Comparison of ENCODE assay signal across 8 cellular contexts in the genomic region with DNA sequence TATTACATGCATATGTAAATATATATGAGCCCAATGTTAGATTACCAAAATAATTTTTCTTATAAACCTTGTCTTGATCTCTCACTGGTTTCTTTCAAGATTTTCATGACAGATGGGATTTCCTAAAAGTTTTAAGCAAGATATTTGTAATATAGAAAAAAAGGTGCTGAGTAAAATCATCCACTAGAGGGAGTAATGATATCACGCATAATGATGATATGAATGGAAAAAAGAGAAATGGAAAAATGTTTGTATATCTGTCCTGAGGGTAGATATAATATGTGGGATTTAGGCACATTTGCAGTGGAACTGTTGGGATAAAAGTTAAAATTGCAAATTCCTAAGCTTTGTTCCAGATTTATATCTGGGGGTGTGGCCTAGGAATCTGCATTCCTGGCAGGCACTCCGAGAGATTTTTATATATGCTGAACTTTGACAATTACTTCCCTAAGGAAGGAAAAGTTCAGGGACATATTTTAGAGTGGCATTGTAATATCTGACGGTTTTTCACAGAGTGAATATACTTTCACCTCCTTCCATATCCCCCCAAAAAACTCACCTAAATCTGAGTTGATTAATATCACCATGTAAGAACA.
DNase-seq lines count a peak whose midpoint lies in the region; ATAC-seq and TF ChIP-seq lines count a peak whose summit lies in the region.

No MANE protein-coding gene starts in this region.

- H3K9me3 Mint-ChIP-seq in activated CD8-positive, alpha-beta T cell treated with anti-CD3 and anti-CD28 coated beads for 36 hours = peaks cover 2% of the 10 kb centered on the region
- no peaks in the 10 kb centered on the region for H3K9me3 Mint-ChIP-seq in activated CD8-positive, alpha-beta T cell treated with anti-CD3 and anti-CD28 coated beads, Interleukin-2, amount 10 ng/mL, durations not matched to agents 7 days and 5 days (ENCODE audit: insufficient read depth)

- peak; percentile 85 for TF ChIP-seq CTCF in activated CD8-positive, alpha-beta T cell treated with anti-CD3 and anti-CD28 coated beads for 36 hours (IDR thresholded peaks at IDR 0.05)
- TF ChIP-seq CTCF in epithelial cell of esophagus (IDR thresholded peaks at IDR 0.05; ENCODE audit: insufficient read depth, low read depth, low read length, missing control alignments) (peak; percentile 42), smooth muscle cell (IDR thresholded peaks at IDR 0.05; ENCODE audit: borderline replicate concordance, insufficient read depth, poor library complexity, severe bottlenecking) (peak; percentile 84)

- H3K36me3 ChIP-seq in smooth muscle cell (ENCODE audit: low read depth) = no peaks in the 10 kb centered on the region

- H4K20me1 ChIP-seq in smooth muscle cell (ENCODE audit: low read depth) = no peaks in the 10 kb centered on the region

- POLR2A ChIA-PET in activated CD8-positive, alpha-beta T cell treated with anti-CD3 and anti-CD28 coated beads for 36 hours (lab: Charles Lee) = no interaction called here
- POLR2A ChIA-PET in activated CD8-positive, alpha-beta T cell treated with anti-CD3 and anti-CD28 coated beads, Interleukin-2, amount 10 ng/mL, durations not matched to agents 7 days and 5 days (lab: Charles Lee) = no interaction called here

- WGBS in smooth muscle cell (ENCODE audit: low lambda C conversion rate) = 45% methylated on average over 3 of the region's 3 CpGs

- no peaks in the 10 kb centered on the region for H3K4me1 ChIP-seq in smooth muscle cell (ENCODE audit: low read depth)

- H3K4me3 ChIP-seq in epithelial cell of esophagus (ENCODE audit: low read length) = no peak overlapping the region
- no peak overlapping the region for H3K4me3 ChIP-seq in smooth muscle cell

- H3K4me1 Mint-ChIP-seq in activated CD8-positive, alpha-beta T cell treated with anti-CD3 and anti-CD28 coated beads for 36 hours (ENCODE audit: low read depth) = peaks cover 24% of the 10 kb centered on the region
- H3K4me1 Mint-ChIP-seq in activated CD8-positive, alpha-beta T cell treated with anti-CD3 and anti-CD28 coated beads, Interleukin-2, amount 10 ng/mL, durations not matched to agents 7 days and 5 days (ENCODE audit: low read depth) = peaks cover 22% of the 10 kb centered on the region

- no peak overlapping the region for H3K4me3 Mint-ChIP-seq in activated CD8-positive, alpha-beta T cell treated with anti-CD3 and anti-CD28 coated beads for 36 hours
- no peak overlapping the region for H3K4me3 Mint-ChIP-seq in activated CD8-positive, alpha-beta T cell treated with anti-CD3 and anti-CD28 coated beads, Interleukin-2, amount 10 ng/mL, durations not matched to agents 7 days and 5 days

- H3K4me2 ChIP-seq in smooth muscle cell = no peak overlapping the region

- no peaks in the 10 kb centered on the region for H3K27me3 ChIP-seq in smooth muscle cell (ENCODE audit: low read depth)

- no peaks in the 10 kb centered on the region for H3K36me3 Mint-ChIP-seq in activated CD8-positive, alpha-beta T cell treated with anti-CD3 and anti-CD28 coated beads for 36 hours (ENCODE audit: low read depth)
- no peaks in the 10 kb centered on the region for H3K36me3 Mint-ChIP-seq in activated CD8-positive, alpha-beta T cell treated with anti-CD3 and anti-CD28 coated beads, Interleukin-2, amount 10 ng/mL, durations not matched to agents 7 days and 5 days (ENCODE audit: low read depth)

- no peak overlapping the region for H2AFZ ChIP-seq in smooth muscle cell (ENCODE audit: low read depth)

- no peak for DNase-seq in activated CD8-positive, alpha-beta T cell treated with anti-CD3 and anti-CD28 coated beads for 36 hours
- no peak for DNase-seq in activated CD8-positive, alpha-beta T cell treated with anti-CD3 and anti-CD28 coated beads, Interleukin-2, amount 10 ng/mL, durations not matched to agents 7 days and 5 days
- DNase-seq in OCI-M1 (lab: John Stamatoyannopoulos, UW) (peak; percentile 67), epithelial cell of esophagus (ENCODE audit: low read depth) (peak; percentile 38), smooth muscle cell (lab: John Stamatoyannopoulos, UW; ENCODE audit: unreplicated experiment) (no peak)
- no peak for DNase-seq in stimulated activated CD4-positive, alpha-beta T cell treated with anti-CD3 and anti-CD28 coated beads, Interleukin-2, amount 100 ng/mL, for 48 hours

- intact Hi-C loops in activated CD8-positive, alpha-beta T cell treated with anti-CD3 and anti-CD28 coated beads for 36 hours (cut with micrococcal nuclease) = loop anchor here (1.0 to 5.0 kb wide), 3 partner anchors 126 to 1177 kb away; no protein-coding TSS in a partner anchor

- no peak overlapping the region for H3K27ac ChIP-seq in smooth muscle cell (ENCODE audit: low read depth)

- H3K9me3 ChIP-seq in smooth muscle cell (replicated peaks; ENCODE audit: low read depth) = no peaks in the 10 kb centered on the region

- ATAC-seq in activated CD8-positive, alpha-beta T cell treated with anti-CD3 and anti-CD28 coated beads for 36 hours = no peak
- no peak for ATAC-seq in activated CD8-positive, alpha-beta T cell treated with anti-CD3 and anti-CD28 coated beads, Interleukin-2, amount 10 ng/mL, durations not matched to agents 7 days and 5 days
- ATAC-seq in HG03432 (IDR thresholded peaks at IDR 0.05; ENCODE audit: unreplicated experiment) = no peak
- ATAC-seq in GM21367 (IDR thresholded peaks at IDR 0.05; ENCODE audit: unreplicated experiment) = no peak

- no peaks in the 10 kb centered on the region for H3F3A ChIP-seq in smooth muscle cell (ENCODE audit: low read depth)

- no peaks in the 10 kb centered on the region for H3K27me3 Mint-ChIP-seq in activated CD8-positive, alpha-beta T cell treated with anti-CD3 and anti-CD28 coated beads for 36 hours
- peaks cover 2% of the 10 kb centered on the region for H3K27me3 Mint-ChIP-seq in activated CD8-positive, alpha-beta T cell treated with anti-CD3 and anti-CD28 coated beads, Interleukin-2, amount 10 ng/mL, durations not matched to agents 7 days and 5 days (ENCODE audit: low read depth)

- H3K9ac ChIP-seq in smooth muscle cell (ENCODE audit: low read depth) = no peak overlapping the region

- no peak overlapping the region for H3K27ac Mint-ChIP-seq in activated CD8-positive, alpha-beta T cell treated with anti-CD3 and anti-CD28 coated beads for 36 hours
- no peak overlapping the region for H3K27ac Mint-ChIP-seq in activated CD8-positive, alpha-beta T cell treated with anti-CD3 and anti-CD28 coated beads, Interleukin-2, amount 10 ng/mL, durations not matched to agents 7 days and 5 days

- CTCF ChIA-PET in activated CD8-positive, alpha-beta T cell treated with anti-CD3 and anti-CD28 coated beads for 36 hours (lab: Charles Lee) = interaction anchor here (0.7 to 10.1 kb wide), 22 partner anchors 8 to 1179 kb away, joined by 3 to 250 read pairs (median 3); no protein-coding TSS in a partner anchor
- CTCF ChIA-PET in activated CD8-positive, alpha-beta T cell treated with anti-CD3 and anti-CD28 coated beads, Interleukin-2, amount 10 ng/mL, durations not matched to agents 7 days and 5 days (lab: Charles Lee) = interaction anchor here (0.8 to 3.0 kb wide), 16 partner anchors 9 to 1193 kb away, joined by 3 to 35 read pairs (median 4); a partner anchor contains a TSS

- no peaks in the 10 kb centered on the region for H3K79me2 ChIP-seq in smooth muscle cell (ENCODE audit: low read depth)

Comparison
In these comparisons a context has a peak if more than half of its experiments do, and no peak if none do; other contexts are left out.
1. DNase-seq: peak in OCI-M1 (single experiment) and epithelial cell of esophagus (single experiment); none in activated CD8-positive, alpha-beta T cell treated with anti-CD3 and anti-CD28 coated beads for 36 hours (single experiment), activated CD8-positive, alpha-beta T cell treated with anti-CD3 and anti-CD28 coated beads, Interleukin-2, amount 10 ng/mL, durations not matched to agents 7 days and 5 days (single experiment), smooth muscle cell (single experiment) and stimulated activated CD4-positive, alpha-beta T cell treated with anti-CD3 and anti-CD28 coated beads, Interleukin-2, amount 100 ng/mL, for 48 hours (0 of 2).
2. Peak in every context shown above with its lines, with median percentiles within 50 percentile points of each other: CTCF ChIP-seq.